In genomic region chr11:118401880-118402590, GRCh38 we compare ENCODE assay signal across 8 cellular contexts. TPM values are rescaled to one million over a fixed set of nuclear protein-coding genes. Genes with fewer than 3 reads are reported as not detected.
A peak's percentile ranks its signal among the peaks of the same experiment; 100 is the strongest.
DNase-seq lines count a peak whose midpoint lies in the region; ATAC-seq and TF ChIP-seq lines count a peak whose summit lies in the region.

No MANE protein-coding gene starts in this region.

- H3K4me3 ChIP-seq in lower lobe of right lung = peak overlapping the region; percentile 97
- H3K4me3 ChIP-seq in upper lobe of right lung = peak overlapping the region; percentile 91

- ATAC-seq in lower lobe of right lung = peak; percentile 62 to 81
- ATAC-seq in upper lobe of right lung = peak; percentile 58
- ATAC-seq in HG03432 (IDR thresholded peaks at IDR 0.05; ENCODE audit: unreplicated experiment) = no peak
- ATAC-seq in HG03520 (IDR thresholded peaks at IDR 0.05; ENCODE audit: unreplicated experiment) = no peak

- peak overlapping the region; percentile 95 for H3K4me3 Mint-ChIP-seq in activated T-cell treated with anti-CD3 and anti-CD28 coated beads, Interleukin-2, amount 50 U/mL, for 24 hours

- H3K36me3 ChIP-seq in lower lobe of right lung (peaks cover 26% of the 10 kb centered on the region), upper lobe of right lung (peaks cover 31% of the 10 kb centered on the region)

- H3K27ac Mint-ChIP-seq in activated T-cell treated with anti-CD3 and anti-CD28 coated beads, Interleukin-2, amount 50 U/mL, for 24 hours = peak overlapping the region; percentile 99

- H3K4me1 ChIP-seq in lower lobe of right lung = peaks cover 39% of the 10 kb centered on the region
- H3K4me1 ChIP-seq in upper lobe of right lung = peaks cover 22% of the 10 kb centered on the region

- H3K9me3 ChIP-seq in lower lobe of right lung (no peaks in the 10 kb centered on the region), upper lobe of right lung (no peaks in the 10 kb centered on the region)

- TF ChIP-seq CTCF in lower lobe of right lung (IDR thresholded peaks at IDR 0.05) (no peak), upper lobe of right lung (IDR thresholded peaks at IDR 0.05) (no peak)

- no peak for DNase-seq in activated T-cell treated with anti-CD3 and anti-CD28 coated beads, Interleukin-2, amount 50 U/mL, for 24 hours
- DNase-seq in activated T-cell treated with anti-CD3 and anti-CD28 coated beads, Interleukin-2, amount 50 U/mL, for 48 hours = no peak
- DNase-seq in NCI-H226 (peak; percentile 60), lower lobe of right lung (no peak), upper lobe of right lung (no peak)

- H3K36me3 Mint-ChIP-seq in activated T-cell treated with anti-CD3 and anti-CD28 coated beads, Interleukin-2, amount 50 U/mL, for 24 hours (ENCODE audit: low read depth) = peaks cover 91% of the 10 kb centered on the region

- intact Hi-C loops in lower lobe of right lung (cut with DNase I) = no loop called here
- intact Hi-C loops in upper lobe of right lung (cut with DNase I) = no loop called here

- peaks cover 75% of the 10 kb centered on the region for H3K4me1 Mint-ChIP-seq in activated T-cell treated with anti-CD3 and anti-CD28 coated beads, Interleukin-2, amount 50 U/mL, for 24 hours (ENCODE audit: low read depth)

- H3K27ac ChIP-seq in cingulate gyrus (ENCODE audit: low read depth, low read length) (peak overlapping the region; percentile 94), lower lobe of right lung (peak overlapping the region; percentile 91), upper lobe of right lung (peak overlapping the region; percentile 91)

- no peaks in the 10 kb centered on the region for H3K27me3 ChIP-seq in lower lobe of right lung (ENCODE audit: low read depth)
- H3K27me3 ChIP-seq in upper lobe of right lung = no peaks in the 10 kb centered on the region

- no peaks in the 10 kb centered on the region for H3K9me3 Mint-ChIP-seq in activated T-cell treated with anti-CD3 and anti-CD28 coated beads, Interleukin-2, amount 50 U/mL, for 24 hours

- H3K27me3 Mint-ChIP-seq in activated T-cell treated with anti-CD3 and anti-CD28 coated beads, Interleukin-2, amount 50 U/mL, for 24 hours = no peaks in the 10 kb centered on the region

RNA-seq across cellular contexts. Expression of gene ATP5MG, which starts 0.6 kb away (rescaled TPM):
- total RNA-seq in lower lobe of right lung (154 TPM), upper lobe of right lung (140 TPM)

RNA-seq across cellular contexts. Expression of gene KMT2A, which starts 34.3 kb away (rescaled TPM):
- 66.3 TPM for total RNA-seq in lower lobe of right lung
- 64.7 TPM for total RNA-seq in upper lobe of right lung

RNA-seq across cellular contexts. Expression of gene UBE4A, which starts 42.6 kb away (rescaled TPM):
- 40.8 TPM for total RNA-seq in lower lobe of right lung
- total RNA-seq in upper lobe of right lung = 40.0 TPM

RNA-seq across cellular contexts. Expression of gene CD3G, which starts 57.9 kb away (rescaled TPM):
- total RNA-seq in lower lobe of right lung (4.0 TPM), upper lobe of right lung (6.5 TPM)

RNA-seq across cellular contexts. Expression of gene CD3D, which starts 59.5 kb away (rescaled TPM):
- 7.4 TPM for total RNA-seq in lower lobe of right lung
- 8.5 TPM for total RNA-seq in upper lobe of right lung

Comparison
In these comparisons a context has a peak if more than half of its experiments do, and no peak if none do; other contexts are left out.
1. ATAC-seq: peak in lower lobe of right lung (2 of 2) and upper lobe of right lung (single experiment); none in HG03432 (single experiment) and HG03520 (single experiment).
2. Peak in every context shown above with its lines, with median percentiles within 50 percentile points of each other: H3K27ac ChIP-seq.